8 cellular contexts compared by ENCODE assay signal in genomic region chr10:100371707-100372027, GRCh38. TPM values are rescaled to one million over a fixed set of nuclear protein-coding genes. Genes with fewer than 3 reads are reported as not detected.
DNase-seq lines count a peak whose midpoint lies in the region; ATAC-seq and TF ChIP-seq lines count a peak whose summit lies in the region.
"Not testable (repeated sequence)": the region's sequence is repeated elsewhere in the genome, so short reads cannot be mapped to it uniquely, and the experiment has no call there.
"Had no signal": no experiment of that assay in that cellular context is flagged by ENCODE, and none has a peak within 500 bp of the region (broad histone marks: within the 10 kb centered on the region; RNA-seq: fewer than 3 reads in every experiment).

No MANE protein-coding gene starts in this region.

- not testable (repeated sequence) for H3K27me3 Mint-ChIP-seq in activated naive CD4-positive, alpha-beta T cell treated with anti-CD3 and anti-CD28 coated beads, Interleukin-2, amount 50 U/mL, for 24 hours; natural killer cell treated with Interleukin-12 subunit alpha and Interleukin-12 subunit beta and Interleukin-15 and Interleukin-18, amount 100 ng/mL, for 72 hours

- H3K9me3 ChIP-seq in HEK293 (ENCODE audit: control insufficient read depth, insufficient read depth, low read depth, low read length); SJSA1 (replicated peaks); iPS-20b (ENCODE audit: insufficient read depth, low read depth, low read length); spleen: not testable (repeated sequence)

- WGBS in spleen, 5 donors, result 94 to 98% (median 96%) methylated on average over 7 of the region's 7 CpGs

- not testable (repeated sequence) for H3K36me3 Mint-ChIP-seq in activated naive CD4-positive, alpha-beta T cell treated with anti-CD3 and anti-CD28 coated beads, Interleukin-2, amount 50 U/mL, for 24 hours; natural killer cell treated with Interleukin-12 subunit alpha and Interleukin-12 subunit beta and Interleukin-15 and Interleukin-18, amount 100 ng/mL, for 72 hours

- not testable (repeated sequence) for H3K9me3 Mint-ChIP-seq in activated naive CD4-positive, alpha-beta T cell treated with anti-CD3 and anti-CD28 coated beads, Interleukin-2, amount 50 U/mL, for 24 hours; natural killer cell treated with Interleukin-12 subunit alpha and Interleukin-12 subunit beta and Interleukin-15 and Interleukin-18, amount 100 ng/mL, for 72 hours

- H3K36me3 ChIP-seq in HEK293 (ENCODE audit: control insufficient read depth in 2 of 2, insufficient read depth in 1 of 2, low read length in 2 of 2); SJSA1; iPS-20b (ENCODE audit: insufficient read depth, low read depth, low read length); spleen: not testable (repeated sequence)

- peak overlapping the region; percentile 38; the same call in 1 of the 2 replicates for H3K9ac ChIP-seq in iPS-20b (ENCODE audit: low read depth, low read length)

- not testable (repeated sequence) for H3K27me3 ChIP-seq in SJSA1 (replicated peaks); dorsolateral prefrontal cortex; iPS-20b (ENCODE audit: insufficient read depth, low read length); spleen (replicated peaks in 1 of 7)

- intact Hi-C loops in dorsolateral prefrontal cortex (cut with DNase I), result loop anchor here (2.0 to 10.0 kb wide), 2 partner anchors 25 to 63 kb away; partner anchors contain the start of gene SCD (in 1 of the 2)
- intact Hi-C loops in spleen (cut with DNase I; ENCODE audit: low total_unique reads), result not testable (repeated sequence)

- POLR2A ChIA-PET in HEK293 (lab: Yijun Ruan, JAX), result interaction anchor here (0.6 to 2.3 kb wide), 3 partner anchors 10 to 585 kb away, joined by 3 to 29 read pairs (median 6); partner anchors contain the start of gene SCD

- H3K4me3 ChIP-seq in HEK293 (ENCODE audit: low read depth, low read length); SJSA1; spleen: not testable (repeated sequence)
- H3K4me3 ChIP-seq in dorsolateral prefrontal cortex, result peak overlapping the region in 14 of 59 donors; percentile 7 to 48 (median 20)
- H3K4me3 ChIP-seq in iPS-20b (ENCODE audit: low read length), result 0 out of 2 replicates have a peak overlapping the region, but pooled peaks have one; percentile 25

- H3K4me1 ChIP-seq in HEK293 (ENCODE audit: control insufficient read depth, insufficient read depth, low read length), result peaks cover 21% of the 10 kb centered on the region
- H3K4me1 ChIP-seq in SJSA1 (replicated peaks), result peaks cover 37% of the 10 kb centered on the region
- peaks cover 26% of the 10 kb centered on the region for H3K4me1 ChIP-seq in iPS-20b (ENCODE audit: insufficient read depth, low read length)
- peaks cover 34 to 61% (median 45%) of the 10 kb centered on the region in 6 donors for H3K4me1 ChIP-seq in spleen

- not testable (repeated sequence) for ATAC-seq in natural killer cell treated with Interleukin-12 subunit alpha and Interleukin-12 subunit beta and Interleukin-15 and Interleukin-18, amount 100 ng/mL, for 72 hours

- H3K27ac ChIP-seq in HEK293 (ENCODE audit: extremely low read depth, low read depth, low read length), result peak overlapping the region; percentile 73
- H3K27ac ChIP-seq in SJSA1, result peak overlapping the region; percentile 18
- H3K27ac ChIP-seq in dorsolateral prefrontal cortex, result peak overlapping the region; percentile 18 to 100 (median 98)
- peak overlapping the region; percentile 63 for H3K27ac ChIP-seq in iPS-20b (ENCODE audit: low read length)
- H3K27ac ChIP-seq in spleen, result peak overlapping the region; percentile 38 to 94 (median 80)

- not testable (repeated sequence) for TF ChIP-seq POLR2A in spleen (IDR thresholded peaks at IDR 0.05)

- TF ChIP-seq CTCF in HEK293 (tag by site-specific recombination; IDR thresholded peaks at IDR 0.05); dorsolateral prefrontal cortex (IDR thresholded peaks at IDR 0.05 in 54 of 56, conservative IDR thresholded peaks at IDR 0.05 in 2 of 56; ENCODE audit: low read depth in 1 of 56, partially characterized antibody in 56 of 56); spleen (IDR thresholded peaks at IDR 0.05 in 8 of 11, conservative IDR thresholded peaks at IDR 0.05 in 3 of 11): not testable (repeated sequence)

- H3K27ac Mint-ChIP-seq in activated naive CD4-positive, alpha-beta T cell treated with anti-CD3 and anti-CD28 coated beads, Interleukin-2, amount 50 U/mL, for 24 hours, result peak overlapping the region; percentile 88
- not testable (repeated sequence) for H3K27ac Mint-ChIP-seq in natural killer cell treated with Interleukin-12 subunit alpha and Interleukin-12 subunit beta and Interleukin-15 and Interleukin-18, amount 100 ng/mL, for 72 hours

- H3K4me1 Mint-ChIP-seq in activated naive CD4-positive, alpha-beta T cell treated with anti-CD3 and anti-CD28 coated beads, Interleukin-2, amount 50 U/mL, for 24 hours, result peaks cover 24% of the 10 kb centered on the region
- H3K4me1 Mint-ChIP-seq in natural killer cell treated with Interleukin-12 subunit alpha and Interleukin-12 subunit beta and Interleukin-15 and Interleukin-18, amount 100 ng/mL, for 72 hours (ENCODE audit: low read depth in 2 of 2), result peaks cover 20 to 28% of the 10 kb centered on the region in 2 donors

- not testable (repeated sequence) for DNase-seq in SJSA1 (ENCODE audit: low read depth in 1 of 2, low spot score in 2 of 2); dorsolateral prefrontal cortex; natural killer cell treated with Interleukin-12 subunit alpha and Interleukin-12 subunit beta and Interleukin-15 and Interleukin-18, amount 100 ng/mL, for 72 hours (ENCODE audit: low spot score); spleen

- CTCF ChIA-PET in HEK293 (lab: Yijun Ruan, JAX), result not testable (repeated sequence)

- peak overlapping the region; percentile 64 for H3K4me3 Mint-ChIP-seq in activated naive CD4-positive, alpha-beta T cell treated with anti-CD3 and anti-CD28 coated beads, Interleukin-2, amount 50 U/mL, for 24 hours
- H3K4me3 Mint-ChIP-seq in natural killer cell treated with Interleukin-12 subunit alpha and Interleukin-12 subunit beta and Interleukin-15 and Interleukin-18, amount 100 ng/mL, for 72 hours, result peak overlapping the region; percentile 78

TF ChIP-seq in HEK293, 187 proteins besides CTCF, POLR2A, EP300 and RAD21:
- TF ChIP-seq ZNF664 (tag by site-specific recombination; IDR thresholded peaks at IDR 0.05), result peak; percentile 56; the same call in 1 of the 2 replicates
- TF ChIP-seq ZNF121 (tag by site-specific recombination; IDR thresholded peaks at IDR 0.05), result peak; percentile 98
TF ChIP-seq in HEK293: peak in this region for 2; not testable (repeated sequence) for 185.

RNA-seq across cellular contexts. Expression of gene SCD, which starts 24.6 kb away (rescaled TPM):
- total RNA-seq in SJSA1 (2014; rRNA removed; shearing (Covaris generic)), result 37.0 and 41.8 TPM in 2 replicates
- 1,000 to 10,000 TPM in 2 of 120 experiments, 100 to 1,000 TPM in 118; 133 to 1,473 (median 374) TPM for total RNA-seq in dorsolateral prefrontal cortex
- 10 to 100 TPM; 51.4 to 80.1 TPM for total RNA-seq in natural killer cell treated with Interleukin-12 subunit alpha and Interleukin-12 subunit beta and Interleukin-15 and Interleukin-18, amount 100 ng/mL, for 72 hours
- total RNA-seq in spleen, result 10 to 100 TPM; 21.0 to 56.3 (median 40.1) TPM
- polyA plus RNA-seq in spleen, result 1 to 10 TPM; 2.1 to 8.3 (median 5.9) TPM

RNA-seq across cellular contexts. Expression of gene PKD2L1, which starts 41.6 kb away (rescaled TPM):
- total RNA-seq in SJSA1 (2014; rRNA removed; shearing (Covaris generic)), result not detected in 2 replicates
- total RNA-seq in dorsolateral prefrontal cortex (10 to 100 TPM in 9 of 120 experiments, 1 to 10 TPM in 108, under 1 TPM in 3; 0.25 to 18.1 (median 4.4) TPM), spleen (1 to 10 TPM in 6 of 7 donors, not detected in 1; 3.0 to 8.7 (median 4.2) TPM)
- total RNA-seq in natural killer cell treated with Interleukin-12 subunit alpha and Interleukin-12 subunit beta and Interleukin-15 and Interleukin-18, amount 100 ng/mL, for 72 hours, result not detected
- polyA plus RNA-seq in spleen, result 1 to 10 TPM; 2.2 to 4.8 (median 3.3) TPM
- total RNA-seq: kidney epithelial cell had no signal

Comparison
In these comparisons a context has a peak if more than half of its experiments do, and no peak if none do; other contexts are left out.
1. H3K27ac ChIP-seq: peak in every context shown above with its lines; median percentile 98 in dorsolateral prefrontal cortex; 80 in spleen; 73 in HEK293; 63 in iPS-20b; 18 in SJSA1.